22 cellular contexts compared by ENCODE assay signal in genomic region chr4:121330180-121330665, GRCh38. TPM values are rescaled to one million over a fixed set of nuclear protein-coding genes. Genes with fewer than 3 reads are reported as not detected.
"Had no signal": no experiment of that assay in that cellular context is flagged by ENCODE, and none has a peak within 500 bp of the region (broad histone marks: within the 10 kb centered on the region; RNA-seq: fewer than 3 reads in every experiment).

No MANE protein-coding gene starts in this region.

- H3K36me3 ChIP-seq: breast epithelium, Peyer's patch, SJCRH30 had no signal

- H3K27ac ChIP-seq: breast epithelium, KMS-11, Peyer's patch, RWPE1, SJCRH30 had no signal

- DNase-seq: activated CD4-positive, alpha-beta T cell treated with anti-CD3 and anti-CD28 coated beads for 4 hours; activated CD8-positive, alpha-beta memory T cell treated with anti-CD3 and anti-CD28 coated beads, Interleukin-2, amount 50 U/mL, for 4 hours; activated CD8-positive, alpha-beta T cell treated with anti-CD3 and anti-CD28 coated beads for 36 hours; activated naive CD4-positive, alpha-beta T cell; aorta; NCI-H1092 treated with DMSO at 0.1 percent for 48 hours; NCI-H1436; NCI-H1694 treated with DMSO at 0.1 percent for 48 hours; NCI-H2029 treated with DMSO at 0.1 percent for 48 hours; NCI-H345; NCI-H510A; NCI-H526 treated with DMSO at 0.1 percent for 48 hours; NCI-H82; Peyer's patch; Right ventricle myocardium superior; SJCRH30; SW 1271 had no signal

- ATAC-seq: activated CD4-positive, CD25-positive, alpha-beta regulatory T cell treated with anti-CD3 and anti-CD28 coated beads, Interleukin-2, amount 50 U/mL, for 24 hours; activated CD8-positive, alpha-beta T cell treated with anti-CD3 and anti-CD28 coated beads for 36 hours; SK-N-SH treated with all-trans-retinoic acid at 6 μM for 48 hours had no signal

- H3K4me3 ChIP-seq: breast epithelium, Peyer's patch, SJCRH30 had no signal

- H3K9me3 ChIP-seq: breast epithelium, Peyer's patch, SJCRH30 had no signal

- H3K4me2 ChIP-seq: KMS-11 had no signal

- H3K4me1 ChIP-seq: breast epithelium, Peyer's patch, SJCRH30 had no signal

- H3K9ac ChIP-seq: KMS-11 had no signal

- H3K27me3 ChIP-seq: breast epithelium, Peyer's patch had no signal

RNA-seq across cellular contexts. Expression of gene QRFPR, which starts 50.6 kb away (rescaled TPM):
- total RNA-seq: activated CD8-positive, alpha-beta T cell treated with anti-CD3 and anti-CD28 coated beads for 36 hours; Peyer's patch; SJCRH30 had no signal
- polyA plus RNA-seq: aorta had no signal
